Comparison of ENCODE assay signal across 8 cellular contexts in genomic region chr22:19714320-19715252, GRCh38. TPM values are rescaled to one million over a fixed set of nuclear protein-coding genes. Genes with fewer than 3 reads are reported as not detected.
DNase-seq lines count a peak whose midpoint lies in the region; ATAC-seq and TF ChIP-seq lines count a peak whose summit lies in the region.

TSS of gene SEPTIN5 (plus strand) at chr22:19714503. CDS start at chr22:19714589, 86 bp downstream.

- no peak within 1 kb of the TSS for H3K27ac ChIP-seq in endodermal cell (ENCODE audit: low read depth, low read length)
- no peak within 1 kb of the TSS for H3K27ac ChIP-seq in naive thymus-derived CD4-positive, alpha-beta T cell (ENCODE audit: low read depth, low read length)

- peaks cover 38% of the 10 kb centered on the region for H3K4me1 ChIP-seq in NT2/D1 (ENCODE audit: insufficient read depth, insufficient read length)
- H3K4me1 ChIP-seq in endodermal cell (ENCODE audit: control insufficient read depth, insufficient read depth, low read length), result peaks cover 7% of the 10 kb centered on the region
- H3K4me1 ChIP-seq in naive thymus-derived CD4-positive, alpha-beta T cell (ENCODE audit: control insufficient read depth in 2 of 2, insufficient read depth in 2 of 2, low read length in 2 of 2), result peaks cover 0 to 9% of the 10 kb centered on the region in 2 donors

- TF ChIP-seq CTCF in BJ (IDR thresholded peaks at IDR 0.05; ENCODE audit: insufficient read depth, low read depth, low read length) (no peak), endodermal cell (conservative IDR thresholded peaks at IDR 0.05) (no peak)

- intact Hi-C loops in naive thymus-derived CD4-positive, alpha-beta T cell (cut with micrococcal nuclease), result loop anchor here in 1 of 2 donors (5.0 to 10.0 kb wide), 4 partner anchors 178 to 1637 kb away; partner anchors contain the start of genes CDC45, PEX26 and UFD1

- H3K27me3 ChIP-seq in BJ (ENCODE audit: control insufficient read depth, insufficient read depth, low read length), result peaks cover 4% of the 10 kb centered on the region; the same call in 1 of the 2 replicates
- H3K27me3 ChIP-seq in NT2/D1 (ENCODE audit: insufficient read depth, insufficient read length), result peaks cover 56% of the 10 kb centered on the region
- H3K27me3 ChIP-seq in endodermal cell (ENCODE audit: control insufficient read depth, insufficient read depth, low read length, poor library complexity, severe bottlenecking), result peaks cover 63% of the 10 kb centered on the region
- H3K27me3 ChIP-seq in naive thymus-derived CD4-positive, alpha-beta T cell (ENCODE audit: control insufficient read depth in 2 of 2, insufficient read depth in 2 of 2, low read length in 2 of 2), result no peaks in the 10 kb centered on the region

- no peak for DNase-seq in BJ (ENCODE audit: low read depth)
- DNase-seq in NT2/D1 (ENCODE audit: low read depth, low spot score), result no peak
- DNase-seq in endodermal cell, result no peak
- no peak for DNase-seq in naive thymus-derived CD4-positive, alpha-beta T cell
- no peak for DNase-seq in NCI-H1092 (lab: John Stamatoyannopoulos, UW)
- no peak for DNase-seq in stimulated activated CD4-positive, alpha-beta T cell treated with anti-CD3 and anti-CD28 coated beads, Interleukin-2, amount 100 ng/mL, for 48 hours
- no peak for DNase-seq in COLO829 (ENCODE audit: low spot score)

- H3K4me1 Mint-ChIP-seq in endodermal cell, result peaks cover 7% of the 10 kb centered on the region
- H3K4me1 Mint-ChIP-seq in naive thymus-derived CD4-positive, alpha-beta T cell, result peaks cover 0 to 10% (median 8%) of the 10 kb centered on the region in 7 donors

- H3K27ac Mint-ChIP-seq in endodermal cell, result no peak within 1 kb of the TSS
- no peak within 1 kb of the TSS for H3K27ac Mint-ChIP-seq in naive thymus-derived CD4-positive, alpha-beta T cell

- no peaks in the 10 kb centered on the region for H3K9me3 Mint-ChIP-seq in endodermal cell
- no peaks in the 10 kb centered on the region for H3K9me3 Mint-ChIP-seq in naive thymus-derived CD4-positive, alpha-beta T cell

- CTCF ChIA-PET in BJ (lab: Yijun Ruan, JAX), result interaction anchor here (1.1 to 1.4 kb wide), 2 partner anchors 16 to 35 kb away, joined by 3 to 11 read pairs; no protein-coding TSS in a partner anchor
- CTCF ChIA-PET in naive thymus-derived CD4-positive, alpha-beta T cell (lab: Charles Lee), result no interaction called here

- no peak for ATAC-seq in naive thymus-derived CD4-positive, alpha-beta T cell
- no peak for ATAC-seq in HG03108 (IDR thresholded peaks at IDR 0.05; ENCODE audit: unreplicated experiment)

- H3K36me3 Mint-ChIP-seq in endodermal cell (ENCODE audit: low read depth), result no peaks in the 10 kb centered on the region
- no peaks in the 10 kb centered on the region for H3K36me3 Mint-ChIP-seq in naive thymus-derived CD4-positive, alpha-beta T cell

- H3K9ac ChIP-seq in NT2/D1 (ENCODE audit: insufficient read length, low read depth) (peak within 1 kb of the TSS; percentile 32), endodermal cell (ENCODE audit: extremely low read depth, low read length, poor library complexity, severe bottlenecking) (no peak within 1 kb of the TSS)

- POLR2A ChIA-PET in BJ (lab: Charles Lee), result no interaction called here
- POLR2A ChIA-PET in naive thymus-derived CD4-positive, alpha-beta T cell (lab: Charles Lee), result no interaction called here

- H3K36me3 ChIP-seq in BJ (ENCODE audit: control insufficient read depth, insufficient read depth, low read length) (no peaks in the 10 kb centered on the region), NT2/D1 (ENCODE audit: insufficient read depth, insufficient read length, low read length) (no peaks in the 10 kb centered on the region), endodermal cell (ENCODE audit: control insufficient read depth, insufficient read depth, low read length) (no peaks in the 10 kb centered on the region)
- H3K36me3 ChIP-seq in naive thymus-derived CD4-positive, alpha-beta T cell (ENCODE audit: control insufficient read depth in 2 of 3, insufficient read depth in 3 of 3, low read length in 3 of 3), result no peaks in the 10 kb centered on the region

- H3K27me3 Mint-ChIP-seq in endodermal cell (ENCODE audit: insufficient read depth), result peaks cover 37% of the 10 kb centered on the region
- H3K27me3 Mint-ChIP-seq in naive thymus-derived CD4-positive, alpha-beta T cell, result peaks cover 10 to 42% (median 16%) of the 10 kb centered on the region in 5 donors

- H3K9me3 ChIP-seq in NT2/D1 (ENCODE audit: insufficient read depth, low read length), result no peaks in the 10 kb centered on the region
- no peaks in the 10 kb centered on the region for H3K9me3 ChIP-seq in endodermal cell (ENCODE audit: control insufficient read depth, low read length)
- H3K9me3 ChIP-seq in naive thymus-derived CD4-positive, alpha-beta T cell (ENCODE audit: control insufficient read depth in 2 of 3, low read length in 3 of 3), result no peaks in the 10 kb centered on the region

- WGBS in endodermal cell (ENCODE audit: insufficient coverage in 1 of 2, insufficient read length in 1 of 2), 2 experiments, result 1 to 3% methylated on average over 26 to 104 of the region's 104 CpGs

- H3K4me3 ChIP-seq in BJ (ENCODE audit: low read depth, low read length) (peak within 1 kb of the TSS; percentile 66), NT2/D1 (ENCODE audit: insufficient read length, low read depth) (peak within 1 kb of the TSS; percentile 30), endodermal cell (ENCODE audit: low read length) (peak within 1 kb of the TSS; percentile 58)
- H3K4me3 ChIP-seq in naive thymus-derived CD4-positive, alpha-beta T cell (ENCODE audit: low read length), result peak within 1 kb of the TSS; percentile 17

- H3K4me3 Mint-ChIP-seq in endodermal cell, result peak within 1 kb of the TSS; percentile 61
- peak within 1 kb of the TSS; percentile 42 to 87 (median 74) for H3K4me3 Mint-ChIP-seq in naive thymus-derived CD4-positive, alpha-beta T cell

RNA-seq across cellular contexts. Expression of gene SEPTIN5, which starts in this region (rescaled TPM):
- 21.0 and 38.8 TPM in 2 replicates for polyA plus RNA-seq in BJ (2011; rRNA removed)
- 30.5 and 33.7 TPM in 2 replicates for polyA minus RNA-seq in BJ (2011; rRNA and poly(A)+ RNA removed)
- 10 to 100 TPM in 1 of 2 donors, 1 to 10 TPM in 1; 9.8 to 20.0 TPM for total RNA-seq in endodermal cell
- 45.2 TPM for polyA plus RNA-seq in endodermal cell (2013, experiment 1 of 2)
- 45.0 TPM for polyA plus RNA-seq in endodermal cell (2013, experiment 2 of 2)
- 1 to 10 TPM in 1 of 5 experiments, under 1 TPM in 2, not detected in 2; 0.22 to 4.2 (median 0.66) TPM for total RNA-seq in naive thymus-derived CD4-positive, alpha-beta T cell
- under 1 TPM in 1 of 2 donors, not detected in 1; 0.32 TPM for polyA plus RNA-seq in naive thymus-derived CD4-positive, alpha-beta T cell

Comparison
In these comparisons a context has a peak if more than half of its experiments do, and no peak if none do; other contexts are left out.
1. RNA of gene SEPTIN5 (polyA plus RNA-seq): 21.0 to 38.8 TPM in BJ; 0.32 TPM in naive thymus-derived CD4-positive, alpha-beta T cell; every median in the first group is over 10 times any median in the second.
2. Peak in every context shown above with its lines, with median percentiles within 50 percentile points of each other: H3K4me3 ChIP-seq.